8 cellular contexts compared by ENCODE assay signal in genomic region chr2:67840460-67841068, GRCh38.
DNase-seq lines count a peak whose midpoint lies in the region; ATAC-seq and TF ChIP-seq lines count a peak whose summit lies in the region.

No MANE protein-coding gene starts in this region.

- WGBS in right lobe of liver (ENCODE audit: insufficient coverage, low coverage, low lambda C conversion rate, missing lambda C conversion rate): 30% methylated on average over 5 of the region's 5 CpGs

- no peaks in the 10 kb centered on the region for H3K9me2 ChIP-seq in Karpas-422 (replicated peaks; ENCODE audit: insufficient read depth, low read length)

- no peak overlapping the region; the same call in 1 of the 2 replicates for H2AFZ ChIP-seq in Karpas-422 (ENCODE audit: low read length)

- CTCF ChIA-PET in RWPE1 (lab: Yijun Ruan, JAX): interaction anchor here (0.5 to 1.5 kb wide), 15 partner anchors 12 to 1413 kb away, joined by 3 to 6 read pairs (median 3); no protein-coding TSS in a partner anchor

- H3K4me3 ChIP-seq in Karpas-422 (ENCODE audit: low read length) (no peak overlapping the region), right lobe of liver (no peak overlapping the region)

- H3K4me2 ChIP-seq in Karpas-422 (ENCODE audit: low read depth, low read length, poor library complexity, severe bottlenecking): peak overlapping the region; percentile 20

- POLR2A ChIA-PET in RWPE1 (lab: Yijun Ruan, JAX; ENCODE audit: low non-redundant PET): no interaction called here

- TF ChIP-seq CTCF in RWPE1 (conservative IDR thresholded peaks at IDR 0.05; ENCODE audit: low read depth) (peak; percentile 86), right lobe of liver (IDR thresholded peaks at IDR 0.05) (peak; percentile 58 to 82 (median 64))

- H4K20me1 ChIP-seq in Karpas-422 (ENCODE audit: insufficient read depth, low read depth, low read length): no peaks in the 10 kb centered on the region

- intact Hi-C loops in right lobe of liver (cut with DNase I): no loop called here

- H3K36me3 ChIP-seq in Karpas-422 (ENCODE audit: insufficient read depth, low read length): no peaks in the 10 kb centered on the region
- no peaks in the 10 kb centered on the region for H3K36me3 ChIP-seq in right lobe of liver

- ATAC-seq in GM21367 (IDR thresholded peaks at IDR 0.05; ENCODE audit: unreplicated experiment) (peak; percentile 78), right lobe of liver (peak; percentile 79 to 99 (median 94))

- H3K4me1 ChIP-seq in Karpas-422 (ENCODE audit: low read length) (peaks cover 54% of the 10 kb centered on the region), right lobe of liver (no peaks in the 10 kb centered on the region)

- H3K27me3 ChIP-seq in Karpas-422 (ENCODE audit: low read length) (no peaks in the 10 kb centered on the region), right lobe of liver (no peaks in the 10 kb centered on the region)

- H3K9ac ChIP-seq in Karpas-422 (ENCODE audit: low read length): peak overlapping the region; percentile 21; the same call in 1 of the 2 replicates

- H3K9me3 ChIP-seq in Karpas-422 (ENCODE audit: low read length) (no peaks in the 10 kb centered on the region), right lobe of liver (no peaks in the 10 kb centered on the region)

- peak; percentile 64 for DNase-seq in EL
- peak; percentile 97 for DNase-seq in Karpas-422
- DNase-seq in RWPE1 (ENCODE audit: low spot score): peak; percentile 65
- DNase-seq in dedifferentiated amniotic fluid mesenchymal stem cell (ENCODE audit: extremely low spot score): peak; percentile 67
- DNase-seq in right lobe of liver: peak; percentile 60 to 69 (median 62)
- peak; percentile 50 for DNase-seq in superior temporal gyrus (ENCODE audit: extremely low spot score)
- DNase-seq in effector CD4-positive, alpha-beta T cell: no peak

- no peaks in the 10 kb centered on the region for H3K79me2 ChIP-seq in Karpas-422 (ENCODE audit: low read length)

- H3K27ac ChIP-seq in Karpas-422 (ENCODE audit: low read length) (peak overlapping the region; percentile 97), RWPE1 (no peak overlapping the region), right lobe of liver (no peak overlapping the region)

- no peak for TF ChIP-seq POLR2A in right lobe of liver (IDR thresholded peaks at IDR 0.05)
